Comparison of ENCODE assay signal across 29 cellular contexts in genomic region chr5:137828664-137829063, GRCh38. TPM values are rescaled to one million over a fixed set of nuclear protein-coding genes. Genes with fewer than 3 reads are reported as not detected.
"Had no signal": no experiment of that assay in that cellular context is flagged by ENCODE, and none has a peak within 500 bp of the region (broad histone marks: within the 10 kb centered on the region; RNA-seq: fewer than 3 reads in every experiment).

No MANE protein-coding gene starts in this region.

- ATAC-seq: activated CD8-positive, alpha-beta memory T cell treated with anti-CD3 and anti-CD28 coated beads, Interleukin-2, amount 10 ng/mL, durations not matched to agents 7 days and 5 days; activated naive CD8-positive, alpha-beta T cell treated with anti-CD3 and anti-CD28 coated beads, Interleukin-2, amount 50 U/mL, for 24 hours; PC-3 had no signal

- H3K36me3 ChIP-seq: brain microvascular endothelial cell, cardiac muscle cell had no signal

- H3K4me3 Mint-ChIP-seq: activated B cell treated with CpG ODN at 0.5 μM for 24 hours; activated CD4-positive, alpha-beta T cell treated with anti-CD3 and anti-CD28 coated beads, Interleukin-2, amount 10 ng/mL, durations not matched to agents 24 days and 14 days; activated CD8-positive, alpha-beta memory T cell treated with anti-CD3 and anti-CD28 coated beads, Interleukin-2, amount 10 ng/mL, durations not matched to agents 7 days and 5 days; activated naive CD4-positive, alpha-beta T cell treated with anti-CD3 and anti-CD28 coated beads, Interleukin-2, amount 50 U/mL, for 24 hours; activated naive CD8-positive, alpha-beta T cell treated with anti-CD3 and anti-CD28 coated beads, Interleukin-2, amount 50 U/mL, for 24 hours; activated T-cell treated with anti-CD3 and anti-CD28 coated beads, Interleukin-2, amount 50 U/mL, for 24 hours; activated T-helper 1 cell treated with anti-CD3 and anti-CD28 coated beads, Interleukin-12 subunit alpha, Interleukin-12 subunit beta, Interleukin-2, Interleukin-4 antibody, amounts not matched to agents 30 ng/mL and 10 ng/mL and 1 ng/mL, durations not matched to agents 14 hours and 24 hours and 36 hours; T-helper 1 cell treated with Interleukin-12 subunit alpha and Interleukin-12 subunit beta and Interleukin-4 antibody, amounts not matched to agents 30 μg/mL and 1 μg/mL, for 36 hours had no signal

- H3K4me3 ChIP-seq: cardiac muscle cell had no signal

- H3K27me3 ChIP-seq: brain microvascular endothelial cell, cardiac muscle cell had no signal

- DNase-seq: activated B cell treated with CpG ODN at 0.5 μM for 24 hours; activated CD4-positive, alpha-beta T cell treated with anti-CD3 and anti-CD28 coated beads for 1 hour; activated CD4-positive, alpha-beta T cell treated with anti-CD3 and anti-CD28 coated beads, Interleukin-2, amount 10 ng/mL, durations not matched to agents 24 days and 14 days; activated CD4-positive, alpha-beta T cell treated with anti-CD3 and anti-CD28 coated beads, Interleukin-2, amount 50 U/mL, for 48 hours; activated CD8-positive, alpha-beta memory T cell treated with anti-CD3 and anti-CD28 coated beads, Interleukin-2, amount 10 ng/mL, durations not matched to agents 7 days and 5 days; activated effector memory CD4-positive, alpha-beta T cell treated with Interleukin-2 at 50 U/mL for 16 hours; activated naive CD4-positive, alpha-beta T cell; activated naive CD8-positive, alpha-beta T cell treated with anti-CD3 and anti-CD28 coated beads, Interleukin-2, amount 50 U/mL, for 24 hours; activated T-cell treated with anti-CD3 and anti-CD28 coated beads, Interleukin-2, amount 50 U/mL, for 24 hours; amniotic stem cell; brain microvascular endothelial cell; IMR-90; Kasumi-1; KBM-7; NCI-H1105 treated with DMSO at 0.1 percent for 48 hours; NCI-H1436 treated with DMSO at 0.1 percent for 48 hours; NCI-H187; NCI-H2081 treated with DMSO at 0.1 percent for 48 hours; NCI-H2227 treated with DMSO at 0.1 percent for 48 hours; NCI-H526 treated with DMSO at 0.1 percent for 48 hours; NK-92 treated with Interleukin-12 subunit alpha and Interleukin-12 subunit beta, amount 100 ng/mL, for 24 hours; PC-3; SHP77; T-helper 9 cell had no signal

- H3K9me3 Mint-ChIP-seq: activated CD4-positive, alpha-beta T cell treated with anti-CD3 and anti-CD28 coated beads, Interleukin-2, amount 10 ng/mL, durations not matched to agents 24 days and 14 days; activated T-helper 1 cell treated with anti-CD3 and anti-CD28 coated beads, Interleukin-12 subunit alpha, Interleukin-12 subunit beta, Interleukin-2, Interleukin-4 antibody, amounts not matched to agents 30 ng/mL and 10 ng/mL and 1 ng/mL, durations not matched to agents 14 hours and 24 hours and 36 hours had no signal

- H3K27ac ChIP-seq: brain microvascular endothelial cell, cardiac muscle cell had no signal

- H3K4me1 Mint-ChIP-seq: activated B cell treated with CpG ODN at 0.5 μM for 24 hours; activated CD4-positive, alpha-beta T cell treated with anti-CD3 and anti-CD28 coated beads, Interleukin-2, amount 10 ng/mL, durations not matched to agents 24 days and 14 days; activated CD8-positive, alpha-beta memory T cell treated with anti-CD3 and anti-CD28 coated beads, Interleukin-2, amount 10 ng/mL, durations not matched to agents 7 days and 5 days; activated naive CD4-positive, alpha-beta T cell treated with anti-CD3 and anti-CD28 coated beads, Interleukin-2, amount 50 U/mL, for 24 hours; activated naive CD8-positive, alpha-beta T cell treated with anti-CD3 and anti-CD28 coated beads, Interleukin-2, amount 50 U/mL, for 24 hours had no signal

- H3K27me3 Mint-ChIP-seq: activated B cell treated with CpG ODN at 0.5 μM for 24 hours; activated naive CD4-positive, alpha-beta T cell treated with anti-CD3 and anti-CD28 coated beads, Interleukin-2, amount 50 U/mL, for 24 hours had no signal

- H3K27ac Mint-ChIP-seq: activated B cell treated with CpG ODN at 0.5 μM for 24 hours; activated CD4-positive, alpha-beta T cell treated with anti-CD3 and anti-CD28 coated beads, Interleukin-2, amount 10 ng/mL, durations not matched to agents 24 days and 14 days; activated CD8-positive, alpha-beta memory T cell treated with anti-CD3 and anti-CD28 coated beads, Interleukin-2, amount 10 ng/mL, durations not matched to agents 7 days and 5 days; activated naive CD4-positive, alpha-beta T cell treated with anti-CD3 and anti-CD28 coated beads, Interleukin-2, amount 50 U/mL, for 24 hours; activated naive CD8-positive, alpha-beta T cell treated with anti-CD3 and anti-CD28 coated beads, Interleukin-2, amount 50 U/mL, for 24 hours; activated T-cell treated with anti-CD3 and anti-CD28 coated beads, Interleukin-2, amount 50 U/mL, for 24 hours; activated T-helper 1 cell treated with anti-CD3 and anti-CD28 coated beads, Interleukin-12 subunit alpha, Interleukin-12 subunit beta, Interleukin-2, Interleukin-4 antibody, amounts not matched to agents 30 ng/mL and 10 ng/mL and 1 ng/mL, durations not matched to agents 14 hours and 24 hours and 36 hours; T-helper 1 cell treated with Interleukin-12 subunit alpha and Interleukin-12 subunit beta and Interleukin-4 antibody, amounts not matched to agents 30 μg/mL and 1 μg/mL, for 36 hours had no signal

RNA-seq across cellular contexts. Expression of gene MYOT, which starts 39.0 kb away (rescaled TPM):
- total RNA-seq: activated B cell treated with CpG ODN at 0.5 μM for 24 hours; activated CD4-positive, alpha-beta T cell treated with anti-CD3 and anti-CD28 coated beads, Interleukin-2, amount 10 ng/mL, durations not matched to agents 24 days and 14 days; activated CD8-positive, alpha-beta memory T cell treated with anti-CD3 and anti-CD28 coated beads, Interleukin-2, amount 10 ng/mL, durations not matched to agents 7 days and 5 days; activated T-helper 1 cell treated with anti-CD3 and anti-CD28 coated beads, Interleukin-12 subunit alpha, Interleukin-12 subunit beta, Interleukin-2, Interleukin-4 antibody, amounts not matched to agents 30 ng/mL and 10 ng/mL and 1 ng/mL, durations not matched to agents 14 hours and 24 hours and 36 hours; cardiac muscle cell; IMR-90; NCI-H460; PC-3 had no signal
- polyA plus RNA-seq: cardiac muscle cell, IMR-90 had no signal
